Comparison of ENCODE assay signal across 26 cellular contexts in the genomic region with DNA sequence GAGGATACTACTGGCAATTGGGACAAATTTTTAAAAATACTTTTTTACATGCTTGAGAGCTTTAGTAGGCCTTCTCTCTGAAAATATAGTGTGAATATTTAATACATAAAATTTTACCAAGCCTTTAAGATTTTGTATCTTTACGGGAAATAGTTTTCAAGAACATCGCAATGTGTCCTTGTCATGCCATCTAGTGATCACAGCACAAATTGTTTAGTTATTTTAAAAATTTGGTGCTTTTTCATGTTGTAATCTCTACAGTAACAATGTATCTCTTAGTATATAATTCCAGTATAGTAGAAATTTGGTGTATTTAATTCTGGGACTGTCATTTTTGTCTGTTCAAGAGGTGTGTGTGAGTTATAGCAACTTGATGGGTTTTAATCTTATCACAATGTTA. TPM values are rescaled to one million over a fixed set of nuclear protein-coding genes. Genes with fewer than 3 reads are reported as not detected.
A peak's percentile ranks its signal among the peaks of the same experiment; 100 is the strongest.
DNase-seq lines count a peak whose midpoint lies in the region; ATAC-seq, FAIRE-seq and TF ChIP-seq lines count a peak whose summit lies in the region.
"Had no signal": no experiment of that assay in that cellular context is flagged by ENCODE, and none has a peak within 500 bp of the region (broad histone marks: within the 10 kb centered on the region; RNA-seq: fewer than 3 reads in every experiment).

No MANE protein-coding gene starts in this region.

- TF ChIP-seq RAD21 in HCT116 (IDR thresholded peaks at IDR 0.05; ENCODE audit: low read depth): peak; percentile 27; the same call in 1 of the 2 replicates
- TF ChIP-seq RAD21 in neural cell (conservative IDR thresholded peaks at IDR 0.05): peak; percentile 35

- H3K4me3 ChIP-seq in HCT116 (replicated peaks in 1 of 2; ENCODE audit: low read depth in 1 of 2, low read length in 2 of 2) (no peak overlapping the region), neural cell (ENCODE audit: low read length) (no peak overlapping the region), Peyer's patch (no peak overlapping the region)
- H3K4me3 ChIP-seq: gastroesophageal sphincter, K562, thyroid gland had no signal

- ATAC-seq in HCT116 (no peak), HG02870 (IDR thresholded peaks at IDR 0.05; ENCODE audit: unreplicated experiment) (no peak)
- ATAC-seq: activated CD8-positive, alpha-beta T cell treated with anti-CD3 and anti-CD28 coated beads, Interleukin-2, amount 10 ng/mL, durations not matched to agents 7 days and 5 days; activated naive CD8-positive, alpha-beta T cell treated with anti-CD3 and anti-CD28 coated beads, Interleukin-2, amount 50 U/mL, for 24 hours; CD8-positive, alpha-beta T cell; gastroesophageal sphincter; K562; natural killer cell treated with Interleukin-12 subunit alpha and Interleukin-12 subunit beta and Interleukin-15 and Interleukin-18, amount 100 ng/mL, for 72 hours; Right ventricle myocardium inferior; sciatic nerve; stimulated activated naive CD8-positive, alpha-beta T cell treated with anti-CD3 and anti-CD28 coated beads, Interleukin-15, amount 100 ng/mL, for 72 hours had no signal

- DNase-seq in HCT116 (ENCODE audit: low read depth, low spot score): no peak
- DNase-seq in MV-4-11 (lab: John Stamatoyannopoulos, UW): peak; percentile 7
- no peak for DNase-seq in Peyer's patch
- no peak for DNase-seq in NCI-H526 treated with DMSO at 0.1 percent for 48 hours (lab: John Stamatoyannopoulos, UW)
- DNase-seq: activated CD4-positive, alpha-beta T cell treated with anti-CD3 and anti-CD28 coated beads for 1 hour; activated CD8-positive, alpha-beta T cell treated with anti-CD3 and anti-CD28 coated beads, Interleukin-2, amount 10 ng/mL, durations not matched to agents 7 days and 5 days; activated effector memory CD4-positive, alpha-beta T cell treated with Interleukin-2 at 50 U/mL for 16 hours; activated naive CD8-positive, alpha-beta T cell treated with anti-CD3 and anti-CD28 coated beads, Interleukin-2, amount 50 U/mL, for 24 hours; activated T-cell treated with anti-CD3 and anti-CD28 coated beads for 4 hours; CD8-positive, alpha-beta T cell; DMS 273 treated with DMSO at 0.1 percent for 48 hours; islet precursor cell; NCI-H1694; NCI-H2171 treated with DMSO at 0.1 percent for 48 hours; NCI-H526; posterior cingulate gyrus; stimulated activated naive CD8-positive, alpha-beta T cell treated with anti-CD3 and anti-CD28 coated beads, Interleukin-15, amount 100 ng/mL, for 72 hours; thyroid gland had no signal

- TF ChIP-seq CTCF in HCT116 (IDR thresholded peaks at IDR 0.05 in 2 of 3, conservative IDR thresholded peaks at IDR 0.05 in 1 of 3; ENCODE audit: borderline replicate concordance in 1 of 3, insufficient read depth in 1 of 3, low read depth in 2 of 3, low read length in 2 of 3): peak in 1 of 3 experiments; percentile 24; a peak in 2 of 6 replicates
- TF ChIP-seq CTCF in neural cell (IDR thresholded peaks at IDR 0.05; ENCODE audit: poor library complexity, severe bottlenecking): peak; percentile 27
- no peak for TF ChIP-seq CTCF in Peyer's patch (IDR thresholded peaks at IDR 0.05)

- RAD21 ChIA-PET in HCT116 (lab: Charles Lee; ENCODE audit: low non-redundant PET in 1 of 2, low total read pairs in 2 of 2, uncharacterized antibody in 2 of 2, unreplicated experiment in 2 of 2): interaction anchor here in 1 of 2 experiments (1.1 kb wide), 1 partner anchor 341 kb away, joined by 4 read pairs; no protein-coding TSS in a partner anchor

- H4K20me1 ChIP-seq in HCT116 (ENCODE audit: insufficient read depth): no peaks in the 10 kb centered on the region
- no peaks in the 10 kb centered on the region for H4K20me1 ChIP-seq in neural cell (ENCODE audit: insufficient read depth)

- H3K27me3 ChIP-seq in HCT116 (ENCODE audit: insufficient read depth, low read length) (no peaks in the 10 kb centered on the region), neural cell (ENCODE audit: insufficient read depth, low read depth, low read length) (no peaks in the 10 kb centered on the region), Peyer's patch (no peaks in the 10 kb centered on the region)
- H3K27me3 ChIP-seq: gastroesophageal sphincter, thyroid gland had no signal

- H3K27ac ChIP-seq in HCT116 (ENCODE audit: low read depth, low read length) (no peak overlapping the region), neural cell (ENCODE audit: low read length) (no peak overlapping the region), Peyer's patch (no peak overlapping the region)
- H3K27ac ChIP-seq: gastroesophageal sphincter, thyroid gland had no signal

- H3K9me2 ChIP-seq in HCT116 (ENCODE audit: insufficient read depth) (no peaks in the 10 kb centered on the region), neural cell (ENCODE audit: insufficient read depth, low read length) (no peaks in the 10 kb centered on the region)

- no TSS peak for BruUV-seq in HCT116 (replicated peaks; lab: Mats Ljungman, UMichigan)

- H3K9ac ChIP-seq in HCT116 (ENCODE audit: low read length) (no peak overlapping the region), neural cell (ENCODE audit: low read length) (no peak overlapping the region)

- no peaks in the 10 kb centered on the region for H3K9me3 ChIP-seq in HCT116 (ENCODE audit: control insufficient read depth in 1 of 2, insufficient read depth in 1 of 2, low read depth in 1 of 2, low read length in 2 of 2)
- H3K9me3 ChIP-seq in neural cell (ENCODE audit: low read length): no peaks in the 10 kb centered on the region
- no peaks in the 10 kb centered on the region for H3K9me3 ChIP-seq in Peyer's patch
- H3K9me3 ChIP-seq: gastroesophageal sphincter, thyroid gland had no signal

- no peaks in the 10 kb centered on the region for H3F3A ChIP-seq in neural cell (ENCODE audit: insufficient read depth, low read length, poor library complexity, severe bottlenecking)

- H2AFZ ChIP-seq in HCT116 (ENCODE audit: low read depth, low read length, poor library complexity, severe bottlenecking): no peak overlapping the region
- H2AFZ ChIP-seq in neural cell (ENCODE audit: low read depth, low read length): no peak overlapping the region

- H3K4me2 ChIP-seq in HCT116 (ENCODE audit: low read length) (no peak overlapping the region), neural cell (ENCODE audit: low read length) (no peak overlapping the region)

- CTCF ChIA-PET in HCT116 (lab: Charles Lee): interaction anchor here (0.6 to 1.5 kb wide), 4 partner anchors 15 to 421 kb away, joined by 3 to 9 read pairs (median 4); no protein-coding TSS in a partner anchor

- H3K79me2 ChIP-seq in HCT116 (ENCODE audit: insufficient read depth, low read length) (peaks cover 67% of the 10 kb centered on the region), neural cell (replicated peaks; ENCODE audit: insufficient read depth, low read length) (peaks cover 14% of the 10 kb centered on the region)

- no peak for TF ChIP-seq EP300 in neural cell (conservative IDR thresholded peaks at IDR 0.05; ENCODE audit: poor library complexity, severe bottlenecking)

- POLR2A ChIA-PET in HCT116 (lab: Charles Lee): no interaction called here

- H3K4me1 ChIP-seq in HCT116 (ENCODE audit: control insufficient read depth in 1 of 2, insufficient read depth in 2 of 2, low read length in 2 of 2): peaks cover 4% of the 10 kb centered on the region in 2 experiments; a peak in 2 of 4 replicates
- peaks cover 0 to under 1% (median 0%) of the 10 kb centered on the region in 4 donors for H3K4me1 ChIP-seq in Peyer's patch
- H3K4me1 ChIP-seq: thyroid gland had no signal

- TF ChIP-seq POLR2A in HCT116 (IDR thresholded peaks at IDR 0.05; ENCODE audit: borderline replicate concordance, extremely low read depth, insufficient read depth, insufficient read length) (no peak), Peyer's patch (IDR thresholded peaks at IDR 0.05) (no peak)

- intact Hi-C loops in HCT116 (cut with micrococcal nuclease): loop anchor here (10.0 kb wide), 1 partner anchor 343 kb away; no protein-coding TSS in a partner anchor

- peak; percentile 41 for FAIRE-seq in endometrium (lab: Jason Lieb, UNC)
- FAIRE-seq: K562 had no signal

- H3K36me3 ChIP-seq in HCT116 (ENCODE audit: control insufficient read depth in 1 of 2, insufficient read depth in 2 of 2, low read length in 2 of 2): peaks cover 0 to 3% of the 10 kb centered on the region in 2 experiments; a peak in 2 of 4 replicates
- no peaks in the 10 kb centered on the region for H3K36me3 ChIP-seq in neural cell (ENCODE audit: insufficient read depth, low read length)
- H3K36me3 ChIP-seq in Peyer's patch: no peaks in the 10 kb centered on the region
- H3K36me3 ChIP-seq: gastroesophageal sphincter, thyroid gland had no signal

TF ChIP-seq in HCT116, 20 proteins besides CTCF, POLR2A, EP300 and RAD21 (continues in another document):
- TF ChIP-seq EGR1 (IDR thresholded peaks at IDR 0.05; ENCODE audit: low read depth) (no peak), POLR2AphosphoS5 (IDR thresholded peaks at IDR 0.05; ENCODE audit: low read depth, low read length) (no peak)

TF ChIP-seq in neural cell, 6 proteins besides CTCF, POLR2A, EP300 and RAD21 (continues in another document):
- TF ChIP-seq SMC3 (conservative IDR thresholded peaks at IDR 0.05; ENCODE audit: poor library complexity) (no peak), MXI1 (conservative IDR thresholded peaks at IDR 0.05; ENCODE audit: poor library complexity, severe bottlenecking) (no peak), EZH2 (IDR thresholded peaks at IDR 0.05; ENCODE audit: borderline replicate concordance, insufficient read depth, low read length, poor library complexity, severe bottlenecking) (no peak), POLR2AphosphoS5 (IDR thresholded peaks at IDR 0.05) (no peak)

RNA-seq across cellular contexts. Expression of a gene that starts 6.7 kb away (rescaled TPM):
- 24.5 TPM for total RNA-seq in HCT116 (2021; ENCODE audit: unreplicated experiment)
- polyA plus RNA-seq in HCT116 (2012): 8.3 and 10.3 TPM in 2 replicates
- polyA plus RNA-seq in neural cell: 33.2 and 34.6 TPM in 2 replicates
- polyA minus RNA-seq in neural cell: 24.2 and 26.1 TPM in 2 replicates
- total RNA-seq in Peyer's patch: 10 to 100 TPM in 1 of 4 donors, 1 to 10 TPM in 3; 1.2 to 10.7 (median 2.9) TPM
